In the genomic region with DNA sequence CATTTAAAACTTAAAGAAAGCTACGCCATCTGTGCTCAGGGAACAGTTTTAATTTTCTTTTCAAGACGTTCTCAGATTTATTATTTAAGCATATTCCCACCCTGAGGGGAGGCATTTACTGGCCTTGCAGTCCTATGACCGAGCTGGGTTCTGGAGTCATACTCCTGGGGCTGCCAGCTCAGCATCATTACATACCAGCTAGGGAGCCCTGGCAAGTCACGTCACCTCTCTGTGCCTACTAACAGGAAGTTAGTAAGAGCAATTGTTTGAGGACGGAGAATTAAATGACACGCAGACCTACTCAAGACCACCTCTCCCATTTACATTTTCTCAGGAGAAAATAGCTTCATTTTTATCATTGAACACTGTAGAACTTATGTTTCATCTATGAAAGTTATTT, we compare ENCODE assay signal across 17 cellular contexts. TPM values are rescaled to one million over a fixed set of nuclear protein-coding genes. Genes with fewer than 3 reads are reported as not detected.
DNase-seq lines count a peak whose midpoint lies in the region; ATAC-seq, FAIRE-seq and TF ChIP-seq lines count a peak whose summit lies in the region.
"Had no signal": no experiment of that assay in that cellular context is flagged by ENCODE, and none has a peak within 500 bp of the region (broad histone marks: within the 10 kb centered on the region; RNA-seq: fewer than 3 reads in every experiment).

No MANE protein-coding gene starts in this region.

- no peaks in the 10 kb centered on the region for H4K20me1 ChIP-seq in K562 (replicated peaks; ENCODE audit: control insufficient read depth, insufficient read depth, low read length)

- POLR2A ChIA-PET in K562 (lab: Yijun Ruan, JAX) = interaction anchor here (0.6 to 4.0 kb wide), 5 partner anchors 14 to 1684 kb away, joined by 3 to 28 read pairs (median 4); no protein-coding TSS in a partner anchor

- CTCF ChIA-PET in K562 (lab: Yijun Ruan, JAX; ENCODE audit: low intra/inter-chr PET ratio) = no interaction called here

- no TSS peak for BruUV-seq in K562 (replicated peaks; lab: Mats Ljungman, UMichigan)

- H3K27ac Mint-ChIP-seq in mesothelial cell of epicardium = no peak overlapping the region
- H3K27ac Mint-ChIP-seq: activated T-helper 17 cell treated with anti-CD3 and anti-CD28 coated beads, Interleukin-2, amount 50 U/mL, for 72 hours; endodermal cell; memory B cell had no signal

- H3K4me3 ChIP-seq in K562 = no peak overlapping the region
- H3K4me3 ChIP-seq: ascending aorta, ovary had no signal

- peak overlapping the region; percentile 87 for H2AFZ ChIP-seq in K562 (ENCODE audit: low read depth, low read length)

- no peak for TF ChIP-seq EP300 in K562 (IDR thresholded peaks at IDR 0.05; ENCODE audit: low read length)

- no peaks in the 10 kb centered on the region; the same call in 1 of the 2 replicates for H3K9me3 ChIP-seq in K562 (replicated peaks; ENCODE audit: control insufficient read depth, insufficient read depth, low read depth, low read length)
- H3K9me3 ChIP-seq: ascending aorta, ovary had no signal

- TF ChIP-seq RAD21 in K562 (CRISPR knock-in tag; conservative IDR thresholded peaks at IDR 0.05 in 1 of 2, IDR thresholded peaks at IDR 0.05 in 1 of 2) = no peak

- H3K36me3 Mint-ChIP-seq in mesothelial cell of epicardium = no peaks in the 10 kb centered on the region
- H3K36me3 Mint-ChIP-seq: memory B cell had no signal

- no peaks in the 10 kb centered on the region; the same call in 1 of the 3 replicates for H3K36me3 ChIP-seq in K562 (ENCODE audit: control insufficient read depth, insufficient read depth, low read length)
- H3K36me3 ChIP-seq: ascending aorta, ovary had no signal

- ATAC-seq in K562 (no peak), GM21529 (IDR thresholded peaks at IDR 0.05; ENCODE audit: unreplicated experiment) (no peak), GM19328 (IDR thresholded peaks at IDR 0.05; ENCODE audit: unreplicated experiment) (no peak)
- ATAC-seq: activated T-helper 17 cell treated with anti-CD3 and anti-CD28 coated beads, Interleukin-2, amount 50 U/mL, for 72 hours had no signal

- 74% methylated on average over 6 of the region's 6 CpGs for WGBS in K562 (ENCODE audit: insufficient coverage, low coverage, missing lambda C conversion rate)

- intact Hi-C loops in K562 (cut with micrococcal nuclease) = no loop called here
- intact Hi-C loops in posterior vena cava (cut with DNase I) = no loop called here

- H3K4me1 Mint-ChIP-seq in mesothelial cell of epicardium = peaks cover 26% of the 10 kb centered on the region

- H3K79me2 ChIP-seq in K562 (ENCODE audit: control insufficient read depth, insufficient read depth, low read length) = peaks cover 60% of the 10 kb centered on the region

- peak overlapping the region; percentile 81; the same call in 2 of the 3 replicates for H3K27ac ChIP-seq in K562 (ENCODE audit: extremely low read depth, low read depth, low read length)
- H3K27ac ChIP-seq: ascending aorta, ovary had no signal

- H3K4me3 Mint-ChIP-seq in mesothelial cell of epicardium = no peak overlapping the region
- H3K4me3 Mint-ChIP-seq: activated T-helper 17 cell treated with anti-CD3 and anti-CD28 coated beads, Interleukin-2, amount 50 U/mL, for 72 hours; endodermal cell; memory B cell had no signal

- no peak overlapping the region; the same call in 1 of the 2 replicates for H3K4me2 ChIP-seq in K562 (ENCODE audit: insufficient read depth, low read length)

- in situ Hi-C loops in K562 (cut with MboI) = no loop called here

- FAIRE-seq in K562 (lab: Jason Lieb, UNC) = no peak

- H3K4me1 ChIP-seq in K562 (replicated peaks in 1 of 2; ENCODE audit: control insufficient read depth in 2 of 2, insufficient read depth in 2 of 2, low read length in 2 of 2) = peaks cover 22 to 66% of the 10 kb centered on the region in 2 experiments
- H3K4me1 ChIP-seq: ascending aorta had no signal

- H3K27me3 Mint-ChIP-seq in mesothelial cell of epicardium (ENCODE audit: low read depth) = peaks cover 25% of the 10 kb centered on the region

- DNase-seq in A172 (ENCODE audit: low spot score) (peak; percentile 54), HT1080 (ENCODE audit: low read depth) (peak; percentile 76), K562 (ENCODE audit: extremely low read depth in 1 of 4, low spot score in 3 of 4) (no peak), glomerular visceral epithelial cell (ENCODE audit: extremely low spot score) (peak; percentile 68), mesothelial cell of epicardium (ENCODE audit: low spot score in 2 of 2, unreplicated experiment in 2 of 2) (no peak), posterior vena cava (ENCODE audit: low spot score) (no peak)
- DNase-seq: activated CD4-positive, alpha-beta T cell treated with anti-CD3 and anti-CD28 coated beads, Interleukin-2, amount 50 U/mL, for 48 hours; DND-41; endodermal cell; OCI-M1; ovary; stimulated activated CD4-positive, alpha-beta T cell treated with anti-CD3 and anti-CD28 coated beads, Interleukin-15, amount 100 ng/mL, for 24 hours had no signal

- no peaks in the 10 kb centered on the region for H3K9me1 ChIP-seq in K562 (ENCODE audit: control insufficient read depth, insufficient read depth, low read length)

- no peak for TF ChIP-seq POLR2A in K562 (conservative IDR thresholded peaks at IDR 0.05)

- no peak overlapping the region for H3K9ac ChIP-seq in K562 (ENCODE audit: insufficient read depth in 1 of 2, low read depth in 2 of 2, low read length in 2 of 2)

- no peaks in the 10 kb centered on the region for H3K27me3 ChIP-seq in K562 (ENCODE audit: control insufficient read depth in 2 of 2, insufficient read depth in 2 of 2, low read length in 2 of 2)
- H3K27me3 ChIP-seq: ascending aorta, ovary had no signal

- H3K9me3 Mint-ChIP-seq in mesothelial cell of epicardium = no peaks in the 10 kb centered on the region
- H3K9me3 Mint-ChIP-seq: activated T-helper 17 cell treated with anti-CD3 and anti-CD28 coated beads, Interleukin-2, amount 50 U/mL, for 72 hours; memory B cell had no signal

- TF ChIP-seq CTCF in K562 (IDR thresholded peaks at IDR 0.05 in 2 of 3, conservative IDR thresholded peaks at IDR 0.05 in 1 of 3; ENCODE audit: insufficient read depth in 2 of 3, low read depth in 1 of 3, low read length in 3 of 3) (no peak), mesothelial cell of epicardium (IDR thresholded peaks at IDR 0.05; ENCODE audit: unreplicated experiment) (no peak)

TF ChIP-seq in K562, 482 proteins besides CTCF, POLR2A, EP300 and RAD21 (continues in another document):
- no peak for TF ChIP-seq ZNF3 (CRISPR knock-in tag; IDR thresholded peaks at IDR 0.05)
- TF ChIP-seq, protein P1, sequence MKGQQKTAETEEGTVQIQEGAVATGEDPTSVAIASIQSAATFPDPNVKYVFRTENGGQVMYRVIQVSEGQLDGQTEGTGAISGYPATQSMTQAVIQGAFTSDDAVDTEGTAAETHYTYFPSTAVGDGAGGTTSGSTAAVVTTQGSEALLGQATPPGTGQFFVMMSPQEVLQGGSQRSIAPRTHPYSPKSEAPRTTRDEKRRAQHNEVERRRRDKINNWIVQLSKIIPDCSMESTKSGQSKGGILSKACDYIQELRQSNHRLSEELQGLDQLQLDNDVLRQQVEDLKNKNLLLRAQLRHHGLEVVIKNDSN (CRISPR knock-in tag; IDR thresholded peaks at IDR 0.05) = no peak
- no peak for TF ChIP-seq TAF7 (tag; IDR thresholded peaks at IDR 0.05)
- no peak for TF ChIP-seq TCFL5 (CRISPR knock-in tag; conservative IDR thresholded peaks at IDR 0.05)
- no peak for TF ChIP-seq LARP7 (IDR thresholded peaks at IDR 0.05)
- no peak for TF ChIP-seq MLLT1 (IDR thresholded peaks at IDR 0.05)
- TF ChIP-seq JUND (IDR thresholded peaks at IDR 0.05; ENCODE audit: borderline replicate concordance, low read depth, low read length) = no peak
- TF ChIP-seq JUND (tag; IDR thresholded peaks at IDR 0.05; ENCODE audit: borderline replicate concordance, low read depth, low read length) = no peak

RNA-seq across cellular contexts. Expression of gene CDCP1, which starts 5.8 kb away (rescaled TPM):
- 0.29 and 0.78 TPM in 2 replicates for total RNA-seq in A172 (2014; rRNA removed; shearing (Covaris generic))
- 16.9 and 23.8 TPM in 2 replicates for total RNA-seq in HT1080 (2014; rRNA removed; shearing (Covaris generic))
- 45.0 and 51.3 TPM in 2 replicates for polyA plus RNA-seq in HT1080 (2015; cell fraction: cytosol; rRNA removed)
- polyA plus RNA-seq in HT1080 (2015; cell fraction: nucleus; rRNA removed) = 49.2 and 55.4 TPM in 2 replicates
- 51.7 and 78.6 TPM in 2 replicates for total RNA-seq in K562 (2011; cell fraction: chromatin; rRNA removed; ENCODE audit: low replicate concordance)
- 37.6 and 51.9 TPM in 2 replicates for total RNA-seq in K562 (2011; cell fraction: nucleolus; rRNA removed)
- total RNA-seq in K562 (2011; cell fraction: nucleoplasm; rRNA removed) = 53.8 and 71.8 TPM in 2 replicates
- 5.2 and 6.4 TPM in 2 replicates for total RNA-seq in K562 (2014; rRNA removed)
- 5.5 and 6.5 TPM in 2 replicates for total RNA-seq in K562 (2014; rRNA removed; fragmentation: Illumina TruSeq; extraction: Trizol)
- 5.0 and 5.1 TPM in 2 replicates for total RNA-seq in K562 (2015; rRNA removed; fragmentation: Illumina TruSeq; extraction: Trizol)
- 13.9 and 16.4 TPM in 2 replicates for total RNA-seq in K562 (2021)
- polyA plus RNA-seq in K562 (2011; rRNA removed) = 13.9 and 14.5 TPM in 2 replicates
- 15.2 and 15.5 TPM in 2 replicates for polyA plus RNA-seq in K562 (2011; cell fraction: cytosol; rRNA removed)
- polyA plus RNA-seq in K562 (2011; cell fraction: nucleus; rRNA removed) = 13.1 and 19.9 TPM in 2 replicates
- 10.4 and 16.8 TPM in 2 replicates for polyA plus RNA-seq in K562 (2012)
- 9.8 and 11.2 TPM in 2 replicates for polyA plus RNA-seq in K562 (2014; fragmentation: Illumina TruSeq; extraction: Trizol)
- 1 to 10 TPM; 3.9 to 4.8 TPM for polyA plus RNA-seq in K562 (2014; fragmentation: Nextera tagmentation; extraction: Ambion mirVana)
- 5.1 and 6.0 TPM in 2 replicates for polyA plus RNA-seq in K562 (2014; rRNA removed)
- 18.4 and 20.2 TPM in 2 replicates for polyA minus RNA-seq in K562 (2011; rRNA and poly(A)+ RNA removed)
- 19.9 and 20.8 TPM in 2 replicates for polyA minus RNA-seq in K562 (2011; cell fraction: cytosol; rRNA and poly(A)+ RNA removed)
- polyA minus RNA-seq in K562 (2011; cell fraction: nucleus; rRNA and poly(A)+ RNA removed) = 7.9 and 14.8 TPM in 2 replicates
- total RNA-seq in mesothelial cell of epicardium = 1.3 to 1.4 TPM (median 1.3 TPM) in 3 replicates
- 1 to 10 TPM; 3.9 to 4.8 TPM for total RNA-seq in posterior vena cava

Comparison
In these comparisons a context has a peak if more than half of its experiments do, and no peak if none do; other contexts are left out.
1. DNase-seq: peak in A172 (single experiment), HT1080 (single experiment) and glomerular visceral epithelial cell (single experiment); none in K562 (0 of 4), mesothelial cell of epicardium (0 of 2) and posterior vena cava (single experiment).